In the genomic region with DNA sequence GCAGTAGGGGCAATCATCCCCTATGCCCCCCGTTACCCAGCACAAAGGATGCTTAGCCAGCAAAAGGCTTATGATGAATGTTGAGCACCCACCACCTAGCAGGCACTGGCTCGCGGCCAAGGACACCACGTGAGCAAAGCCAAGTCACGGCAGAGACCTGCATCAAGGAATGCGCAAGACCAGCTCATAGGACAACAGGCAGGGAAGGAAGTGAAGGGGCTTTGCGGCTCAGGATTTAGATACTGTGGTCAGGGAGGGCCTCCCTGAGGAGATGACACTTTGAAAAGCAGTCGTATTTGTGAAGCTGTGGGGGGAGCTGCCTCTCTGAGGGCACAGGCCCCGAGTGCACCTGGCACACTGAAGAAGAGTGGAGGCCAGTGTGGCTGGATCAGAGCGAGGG, we compare ENCODE assay signal across 9 cellular contexts. TPM values are rescaled to one million over a fixed set of nuclear protein-coding genes. Genes with fewer than 3 reads are reported as not detected.
DNase-seq lines count a peak whose midpoint lies in the region; ATAC-seq, FAIRE-seq and TF ChIP-seq lines count a peak whose summit lies in the region.
"Had no signal": no experiment of that assay in that cellular context is flagged by ENCODE, and none has a peak within 500 bp of the region (broad histone marks: within the 10 kb centered on the region; RNA-seq: fewer than 3 reads in every experiment).

No MANE protein-coding gene starts in this region.

- H3K79me2 ChIP-seq in endothelial cell of umbilical vein (ENCODE audit: control insufficient read depth, insufficient read depth, low read length): peaks cover 97% of the 10 kb centered on the region

- peak overlapping the region; percentile 88 for H3K27ac Mint-ChIP-seq in activated CD8-positive, alpha-beta T cell treated with anti-CD3 and anti-CD28 coated beads for 36 hours

- H3K4me2 ChIP-seq in endothelial cell of umbilical vein (ENCODE audit: insufficient read depth, low read length): peak overlapping the region; percentile 2

- no peak for TF ChIP-seq CTCF in activated CD8-positive, alpha-beta T cell treated with anti-CD3 and anti-CD28 coated beads for 36 hours (IDR thresholded peaks at IDR 0.05)
- TF ChIP-seq CTCF in endothelial cell of umbilical vein (IDR thresholded peaks at IDR 0.05; ENCODE audit: extremely low read depth in 1 of 2, insufficient read depth in 1 of 2, low read depth in 1 of 2, low read length in 2 of 2) (no peak), gastrocnemius medialis (IDR thresholded peaks at IDR 0.05 in 4 of 5, conservative IDR thresholded peaks at IDR 0.05 in 1 of 5) (no peak)

- H3K9me3 ChIP-seq in endothelial cell of umbilical vein (replicated peaks; ENCODE audit: control insufficient read depth, insufficient read depth, low read length) (no peaks in the 10 kb centered on the region), gastrocnemius medialis (no peaks in the 10 kb centered on the region)
- H3K9me3 ChIP-seq: HAP-1 had no signal

- TF ChIP-seq POLR2A in endothelial cell of umbilical vein (IDR thresholded peaks at IDR 0.05; ENCODE audit: low read depth, low read length) (no peak), gastrocnemius medialis (IDR thresholded peaks at IDR 0.05) (no peak)

- peak overlapping the region; percentile 13 for H3K9ac ChIP-seq in endothelial cell of umbilical vein (replicated peaks; ENCODE audit: extremely low read depth, insufficient read depth, low read length)

- intact Hi-C loops in activated CD8-positive, alpha-beta T cell treated with anti-CD3 and anti-CD28 coated beads for 36 hours (cut with micrococcal nuclease): no loop called here
- intact Hi-C loops in endothelial cell of umbilical vein (cut with micrococcal nuclease): loop anchor here (1.0 kb wide), 1 partner anchor 8 kb away; no protein-coding TSS in a partner anchor
- intact Hi-C loops in gastrocnemius medialis (cut with DNase I; ENCODE audit: low total_unique reads): no loop called here

- peak; percentile 77 for FAIRE-seq in endothelial cell of umbilical vein (lab: Jason Lieb, UNC)

- H4K20me1 ChIP-seq in endothelial cell of umbilical vein (replicated peaks; ENCODE audit: control insufficient read depth, extremely low read depth, insufficient read depth, low read length): no peaks in the 10 kb centered on the region

- H3K9me1 ChIP-seq in endothelial cell of umbilical vein (replicated peaks; ENCODE audit: control insufficient read depth, extremely low read depth, insufficient read depth, low read length): no peaks in the 10 kb centered on the region

- peaks cover 0 to 13% of the 10 kb centered on the region in 2 experiments for H3K36me3 ChIP-seq in endothelial cell of umbilical vein (ENCODE audit: control insufficient read depth in 2 of 2, extremely low read depth in 1 of 2, insufficient read depth in 2 of 2, low read length in 2 of 2)
- no peaks in the 10 kb centered on the region for H3K36me3 ChIP-seq in gastrocnemius medialis
- H3K36me3 ChIP-seq: HAP-1 had no signal

- dilution Hi-C loops in endothelial cell of umbilical vein (cut with MboI; ENCODE audit: extremely low pct_ligation_motif_present, low sequenced_read_pairs): no loop called here

- H2AFZ ChIP-seq in endothelial cell of umbilical vein (ENCODE audit: low read depth, low read length): no peak overlapping the region

- BruUV-seq in endothelial cell of umbilical vein (replicated peaks; lab: Mats Ljungman, UMichigan): no TSS peak

- peak; percentile 13 for ATAC-seq in activated CD8-positive, alpha-beta T cell treated with anti-CD3 and anti-CD28 coated beads for 36 hours
- ATAC-seq in gastrocnemius medialis (no peak), GM21529 (IDR thresholded peaks at IDR 0.05; ENCODE audit: unreplicated experiment) (no peak), GM21723 (IDR thresholded peaks at IDR 0.05; ENCODE audit: unreplicated experiment) (no peak), esophagus mucosa (no peak)

- DNase-seq in CMK (ENCODE audit: low read depth): peak; percentile 91
- peak; percentile 40 for DNase-seq in NCI-H1105 (lab: John Stamatoyannopoulos, UW)
- DNase-seq in activated CD8-positive, alpha-beta T cell treated with anti-CD3 and anti-CD28 coated beads for 36 hours: peak; percentile 86
- peak; percentile 67 for DNase-seq in endothelial cell of umbilical vein (ENCODE audit: low read depth, low spot score)
- no peak for DNase-seq in gastrocnemius medialis

- no peaks in the 10 kb centered on the region for H3K27me3 Mint-ChIP-seq in activated CD8-positive, alpha-beta T cell treated with anti-CD3 and anti-CD28 coated beads for 36 hours

- H3K4me3 ChIP-seq in endothelial cell of umbilical vein (replicated peaks in 1 of 3; ENCODE audit: insufficient read depth in 1 of 3, low read depth in 1 of 3, low read length in 3 of 3): no peak overlapping the region
- H3K4me3 ChIP-seq in gastrocnemius medialis: no peak overlapping the region
- H3K4me3 ChIP-seq: HAP-1 had no signal

- H3K4me1 Mint-ChIP-seq in activated CD8-positive, alpha-beta T cell treated with anti-CD3 and anti-CD28 coated beads for 36 hours (ENCODE audit: low read depth): peaks cover 91% of the 10 kb centered on the region

- H3K4me1 ChIP-seq in endothelial cell of umbilical vein (ENCODE audit: control insufficient read depth, extremely low read depth, insufficient read depth, low read length) (peaks cover 76% of the 10 kb centered on the region), gastrocnemius medialis (peaks cover 43 to 51% of the 10 kb centered on the region in 2 donors)

- H3K9me3 Mint-ChIP-seq in activated CD8-positive, alpha-beta T cell treated with anti-CD3 and anti-CD28 coated beads for 36 hours: no peaks in the 10 kb centered on the region

- no peaks in the 10 kb centered on the region for H3K27me3 ChIP-seq in endothelial cell of umbilical vein (ENCODE audit: control insufficient read depth in 2 of 2, insufficient read depth in 2 of 2, low read length in 2 of 2)
- no peaks in the 10 kb centered on the region for H3K27me3 ChIP-seq in gastrocnemius medialis

- CTCF ChIA-PET in activated CD8-positive, alpha-beta T cell treated with anti-CD3 and anti-CD28 coated beads for 36 hours (lab: Charles Lee): interaction anchor here (3.6 to 40.2 kb wide), 2 partner anchors 13 to 34 kb away, joined by 20 to 1222 read pairs; a partner anchor contains a TSS
- CTCF ChIA-PET in endothelial cell of umbilical vein (lab: Charles Lee): interaction anchor here (0.8 to 2.6 kb wide), 11 partner anchors 7 to 42 kb away, joined by 3 to 30 read pairs (median 6); a partner anchor contains a TSS

- in situ Hi-C loops in gastrocnemius medialis (cut with MboI; ENCODE audit: low sequenced_read_pairs in 4 of 4): no loop called here

- peaks cover 56% of the 10 kb centered on the region for H3K36me3 Mint-ChIP-seq in activated CD8-positive, alpha-beta T cell treated with anti-CD3 and anti-CD28 coated beads for 36 hours (ENCODE audit: low read depth)

- POLR2A ChIA-PET in activated CD8-positive, alpha-beta T cell treated with anti-CD3 and anti-CD28 coated beads for 36 hours (lab: Charles Lee): interaction anchor here (0.6 to 7.8 kb wide), 5 partner anchors 8 to 42 kb away, joined by 3 to 89 read pairs (median 4); a partner anchor contains a TSS
- POLR2A ChIA-PET in endothelial cell of umbilical vein (lab: Charles Lee): interaction anchor here (0.9 to 1.0 kb wide), 2 partner anchors 7 to 17 kb away, joined by 3 to 5 read pairs; no protein-coding TSS in a partner anchor

- peak overlapping the region; percentile 85 for H3K27ac ChIP-seq in endothelial cell of umbilical vein (ENCODE audit: insufficient read depth, low read depth, low read length)
- H3K27ac ChIP-seq in gastrocnemius medialis: peak overlapping the region; percentile 29 to 89 (median 64)

- H3K4me3 Mint-ChIP-seq in activated CD8-positive, alpha-beta T cell treated with anti-CD3 and anti-CD28 coated beads for 36 hours: peak overlapping the region; percentile 32

TF ChIP-seq in endothelial cell of umbilical vein, 7 proteins besides CTCF, POLR2A, EP300 and RAD21:
- TF ChIP-seq POLR2AphosphoS5 (IDR thresholded peaks at IDR 0.05; ENCODE audit: insufficient read depth, low read depth, low read length) (no peak), JUN (IDR thresholded peaks at IDR 0.05; ENCODE audit: borderline replicate concordance, insufficient read depth, insufficient read length, low read depth) (no peak), MYC (IDR thresholded peaks at IDR 0.05; ENCODE audit: low read depth, low read length) (no peak), FOS (IDR thresholded peaks at IDR 0.05; ENCODE audit: borderline replicate concordance, insufficient read depth, low read length) (no peak)
- TF ChIP-seq, protein P1, sequence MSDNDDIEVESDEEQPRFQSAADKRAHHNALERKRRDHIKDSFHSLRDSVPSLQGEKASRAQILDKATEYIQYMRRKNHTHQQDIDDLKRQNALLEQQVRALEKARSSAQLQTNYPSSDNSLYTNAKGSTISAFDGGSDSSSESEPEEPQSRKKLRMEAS (IDR thresholded peaks at IDR 0.05; ENCODE audit: insufficient read depth, insufficient read length): peak; percentile 34

RNA-seq across cellular contexts. Expression of a gene that starts 32.8 kb away (rescaled TPM):
- 10 to 100 TPM; 48.7 to 52.7 TPM for total RNA-seq in activated CD8-positive, alpha-beta T cell treated with anti-CD3 and anti-CD28 coated beads for 36 hours
- total RNA-seq in endothelial cell of umbilical vein (97.9 and 111 TPM in 2 replicates), gastrocnemius medialis (10 to 100 TPM; 10.4 to 20.0 (median 15.5) TPM), esophagus mucosa (1.8 TPM)
- 63.1 and 69.7 TPM in 2 replicates for polyA plus RNA-seq in endothelial cell of umbilical vein
- polyA plus RNA-seq in endothelial cell of umbilical vein (2011; cell fraction: cytosol; rRNA removed): 74.6 and 75.9 TPM in 2 replicates
- 53.9 and 63.7 TPM in 2 replicates for polyA plus RNA-seq in endothelial cell of umbilical vein (2011; cell fraction: nucleus; rRNA removed)
- polyA plus RNA-seq in endothelial cell of umbilical vein (2012): 51.2 and 67.6 TPM in 2 replicates
- polyA minus RNA-seq in endothelial cell of umbilical vein: 59.8 and 60.1 TPM in 2 replicates
- 3.2 TPM for polyA minus RNA-seq in endothelial cell of umbilical vein (2011; cell fraction: cytosol; rRNA and poly(A)+ RNA removed)
- 27.6 and 29.2 TPM in 2 replicates for polyA minus RNA-seq in endothelial cell of umbilical vein (2011; cell fraction: nucleus; rRNA and poly(A)+ RNA removed)

Comparison
In these comparisons a context has a peak if more than half of its experiments do, and no peak if none do; other contexts are left out.
1. DNase-seq: peak in CMK (single experiment), NCI-H1105 (single experiment), activated CD8-positive, alpha-beta T cell treated with anti-CD3 and anti-CD28 coated beads for 36 hours (single experiment) and endothelial cell of umbilical vein (single experiment); none in gastrocnemius medialis (0 of 2).